Comparison of ENCODE assay signal across 11 cellular contexts in the genomic region with DNA sequence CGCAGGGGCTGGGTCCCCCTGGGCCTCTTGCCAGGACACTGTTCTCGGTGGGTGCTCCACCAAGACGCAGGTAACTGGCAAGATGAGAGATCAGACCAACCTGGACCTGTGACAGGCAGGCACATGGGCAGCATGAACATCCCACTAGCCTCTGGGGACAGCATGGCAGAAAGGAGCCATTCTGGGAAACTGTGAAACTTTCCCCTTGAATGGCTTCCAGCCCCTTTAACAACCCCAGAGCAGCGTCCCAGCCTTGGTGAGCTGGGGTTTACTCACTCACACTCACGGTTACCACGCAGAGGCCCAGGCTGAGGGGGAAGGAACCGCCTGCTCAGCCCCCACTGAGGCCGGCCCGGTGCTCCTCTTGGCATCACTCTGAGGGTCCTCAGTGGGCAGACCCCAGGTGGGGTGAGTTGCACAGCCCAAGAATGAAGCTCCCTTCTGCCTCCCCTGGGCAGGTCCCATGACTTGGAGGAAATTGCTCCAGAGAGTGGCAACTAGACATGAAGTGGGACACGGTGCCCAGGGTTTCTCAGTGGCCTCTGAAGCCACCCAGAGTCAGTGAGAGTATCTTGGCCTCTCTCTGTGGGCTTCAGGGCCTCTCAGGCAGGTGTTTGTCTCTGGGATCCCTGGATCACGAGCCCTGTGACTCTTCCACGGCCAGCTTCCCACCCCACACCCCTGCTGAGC. TPM values are rescaled to one million over a fixed set of nuclear protein-coding genes. Genes with fewer than 3 reads are reported as not detected.
DNase-seq lines count a peak whose midpoint lies in the region; ATAC-seq, FAIRE-seq and TF ChIP-seq lines count a peak whose summit lies in the region.
"Had no signal": no experiment of that assay in that cellular context is flagged by ENCODE, and none has a peak within 500 bp of the region (broad histone marks: within the 10 kb centered on the region; RNA-seq: fewer than 3 reads in every experiment).

No MANE protein-coding gene starts in this region.

- peak; percentile 39 for ATAC-seq in HG02938 (IDR thresholded peaks at IDR 0.05; ENCODE audit: unreplicated experiment)
- peak; percentile 28 to 42 (median 30) for ATAC-seq in T-cell (replicated peaks in 1 of 4)

- POLR2A ChIA-PET in T-cell (lab: Charles Lee), result interaction anchor here in 1 of 2 donors (0.6 kb wide), 1 partner anchor 316 kb away, joined by 3 read pairs; no protein-coding TSS in a partner anchor
- POLR2A ChIA-PET in CD4-positive, alpha-beta memory T cell (lab: Charles Lee; ENCODE audit: partially characterized antibody), result interaction anchor here (1.0 to 2.1 kb wide), 5 partner anchors 8 to 44 kb away, joined by 3 to 7 read pairs (median 4); partner anchors contain the start of gene SRP14

- no peak overlapping the region for H3K4me3 Mint-ChIP-seq in activated naive CD4-positive, alpha-beta T cell treated with anti-CD3 and anti-CD28 coated beads for 36 hours
- peak overlapping the region in 1 of 3 donors; percentile 73 for H3K4me3 Mint-ChIP-seq in T-cell
- H3K4me3 Mint-ChIP-seq in stimulated activated naive CD8-positive, alpha-beta T cell treated with anti-CD3 and anti-CD28 coated beads, Interleukin-15, Interleukin-2, amounts not matched to agents 100 ng/mL and 50 ng/mL, for 24 hours, result peak overlapping the region; percentile 40
- H3K4me3 Mint-ChIP-seq in CD4-positive, alpha-beta memory T cell, result peak overlapping the region in 2 of 8 donors; percentile 65 to 80

- H3K4me1 Mint-ChIP-seq in activated naive CD4-positive, alpha-beta T cell treated with anti-CD3 and anti-CD28 coated beads for 36 hours (ENCODE audit: low read depth), result peaks cover 61% of the 10 kb centered on the region
- H3K4me1 Mint-ChIP-seq in T-cell, result peaks cover 73 to 80% (median 75%) of the 10 kb centered on the region in 3 donors
- H3K4me1 Mint-ChIP-seq in stimulated activated naive CD8-positive, alpha-beta T cell treated with anti-CD3 and anti-CD28 coated beads, Interleukin-15, Interleukin-2, amounts not matched to agents 100 ng/mL and 50 ng/mL, for 24 hours (ENCODE audit: low read depth), result peaks cover 83% of the 10 kb centered on the region
- peaks cover 28 to 64% (median 42%) of the 10 kb centered on the region in 4 donors for H3K4me1 Mint-ChIP-seq in CD4-positive, alpha-beta memory T cell

- no peak overlapping the region for H3K27ac ChIP-seq in CD4-positive, alpha-beta memory T cell (ENCODE audit: low read depth, low read length)
- no peak overlapping the region for H3K27ac ChIP-seq in kidney (ENCODE audit: low read depth in 2 of 2, low read length in 2 of 2)
- H3K27ac ChIP-seq: SJSA1 had no signal

- H3K27me3 Mint-ChIP-seq in activated naive CD4-positive, alpha-beta T cell treated with anti-CD3 and anti-CD28 coated beads for 36 hours (ENCODE audit: low read depth), result no peaks in the 10 kb centered on the region
- no peaks in the 10 kb centered on the region for H3K27me3 Mint-ChIP-seq in T-cell
- no peaks in the 10 kb centered on the region for H3K27me3 Mint-ChIP-seq in stimulated activated naive CD8-positive, alpha-beta T cell treated with anti-CD3 and anti-CD28 coated beads, Interleukin-15, Interleukin-2, amounts not matched to agents 100 ng/mL and 50 ng/mL, for 24 hours
- no peaks in the 10 kb centered on the region for H3K27me3 Mint-ChIP-seq in CD4-positive, alpha-beta memory T cell
- H3K27me3 Mint-ChIP-seq: progenitor cell of endocrine pancreas had no signal

- H3K4me1 ChIP-seq in CD4-positive, alpha-beta memory T cell (ENCODE audit: insufficient read depth, low read length), result peaks cover 48% of the 10 kb centered on the region
- H3K4me1 ChIP-seq in kidney (ENCODE audit: control insufficient read depth in 1 of 2, insufficient read depth in 1 of 2, low read depth in 1 of 2, low read length in 2 of 2), result peaks cover 8 to 14% of the 10 kb centered on the region in 2 donors

- H3K9ac ChIP-seq in kidney (ENCODE audit: low read length in 2 of 2), result no peak overlapping the region

- FAIRE-seq in kidney (lab: Jason Lieb, UNC), result no peak
- FAIRE-seq: endometrium had no signal

- no peaks in the 10 kb centered on the region for H3K36me3 Mint-ChIP-seq in activated naive CD4-positive, alpha-beta T cell treated with anti-CD3 and anti-CD28 coated beads for 36 hours (ENCODE audit: low read depth)
- peaks cover 5% of the 10 kb centered on the region for H3K36me3 Mint-ChIP-seq in T-cell
- peaks cover 8% of the 10 kb centered on the region for H3K36me3 Mint-ChIP-seq in stimulated activated naive CD8-positive, alpha-beta T cell treated with anti-CD3 and anti-CD28 coated beads, Interleukin-15, Interleukin-2, amounts not matched to agents 100 ng/mL and 50 ng/mL, for 24 hours (ENCODE audit: low read depth)
- peaks cover 1 to 10% of the 10 kb centered on the region in 2 donors for H3K36me3 Mint-ChIP-seq in CD4-positive, alpha-beta memory T cell

- no peak for TF ChIP-seq CTCF in kidney (IDR thresholded peaks at IDR 0.05; ENCODE audit: borderline replicate concordance, extremely low read depth, insufficient read depth)

- no peaks in the 10 kb centered on the region for H3K9me3 ChIP-seq in CD4-positive, alpha-beta memory T cell (ENCODE audit: control insufficient read depth in 1 of 2, low read length in 2 of 2)
- H3K9me3 ChIP-seq in kidney (ENCODE audit: control insufficient read depth in 1 of 2, low read length in 2 of 2), result no peaks in the 10 kb centered on the region
- H3K9me3 ChIP-seq: SJSA1 had no signal

- peak overlapping the region; percentile 54 for H3K27ac Mint-ChIP-seq in activated naive CD4-positive, alpha-beta T cell treated with anti-CD3 and anti-CD28 coated beads for 36 hours
- peak overlapping the region; percentile 92 to 96 for H3K27ac Mint-ChIP-seq in T-cell
- H3K27ac Mint-ChIP-seq in stimulated activated naive CD8-positive, alpha-beta T cell treated with anti-CD3 and anti-CD28 coated beads, Interleukin-15, Interleukin-2, amounts not matched to agents 100 ng/mL and 50 ng/mL, for 24 hours, result peak overlapping the region; percentile 87
- peak overlapping the region in 1 of 7 donors; percentile 0 for H3K27ac Mint-ChIP-seq in CD4-positive, alpha-beta memory T cell

- no peak overlapping the region for H3K4me3 ChIP-seq in CD4-positive, alpha-beta memory T cell (ENCODE audit: low read length in 2 of 2)
- H3K4me3 ChIP-seq in kidney (ENCODE audit: low read length in 2 of 2), result no peak overlapping the region
- H3K4me3 ChIP-seq: SJSA1 had no signal

- H3K9me3 Mint-ChIP-seq in activated naive CD4-positive, alpha-beta T cell treated with anti-CD3 and anti-CD28 coated beads for 36 hours, result no peaks in the 10 kb centered on the region
- H3K9me3 Mint-ChIP-seq in T-cell, result no peaks in the 10 kb centered on the region
- no peaks in the 10 kb centered on the region for H3K9me3 Mint-ChIP-seq in stimulated activated naive CD8-positive, alpha-beta T cell treated with anti-CD3 and anti-CD28 coated beads, Interleukin-15, Interleukin-2, amounts not matched to agents 100 ng/mL and 50 ng/mL, for 24 hours
- no peaks in the 10 kb centered on the region for H3K9me3 Mint-ChIP-seq in CD4-positive, alpha-beta memory T cell

- CTCF ChIA-PET in activated naive CD4-positive, alpha-beta T cell treated with anti-CD3 and anti-CD28 coated beads for 36 hours (lab: Charles Lee), result interaction anchor here (0.5 to 3.7 kb wide), 5 partner anchors 9 to 389 kb away, joined by 3 to 25 read pairs (median 5); no protein-coding TSS in a partner anchor
- CTCF ChIA-PET in T-cell (lab: Charles Lee), result interaction anchor here (1.0 to 1.1 kb wide), 2 partner anchors 9 to 163 kb away, joined by 3 to 6 read pairs; no protein-coding TSS in a partner anchor
- CTCF ChIA-PET in CD4-positive, alpha-beta memory T cell (lab: Charles Lee; ENCODE audit: partially characterized antibody), result interaction anchor here (1.0 to 3.1 kb wide), 4 partner anchors 8 to 283 kb away, joined by 3 to 23 read pairs (median 8); no protein-coding TSS in a partner anchor

- peak; percentile 56 for DNase-seq in activated naive CD4-positive, alpha-beta T cell treated with anti-CD3 and anti-CD28 coated beads for 36 hours
- no peak for DNase-seq in activated naive CD4-positive, alpha-beta T cell treated with anti-CD3 and anti-CD28 coated beads, Interleukin-2, amount 50 U/mL, for 16 hours
- no peak for DNase-seq in T-cell
- no peak for DNase-seq in CD4-positive, alpha-beta memory T cell
- DNase-seq in DMS 273 (lab: John Stamatoyannopoulos, UW; ENCODE audit: unreplicated experiment), result no peak
- no peak for DNase-seq in kidney

- intact Hi-C loops in activated naive CD4-positive, alpha-beta T cell treated with anti-CD3 and anti-CD28 coated beads for 36 hours (cut with micrococcal nuclease), result no loop called here
- intact Hi-C loops in CD4-positive, alpha-beta memory T cell (cut with micrococcal nuclease), result no loop called here
- intact Hi-C loops in kidney (cut with DNase I), result no loop called here

- no peaks in the 10 kb centered on the region for H3K27me3 ChIP-seq in CD4-positive, alpha-beta memory T cell (ENCODE audit: insufficient read depth, low read length)
- H3K27me3 ChIP-seq: SJSA1 had no signal

- no peaks in the 10 kb centered on the region for H3K36me3 ChIP-seq in CD4-positive, alpha-beta memory T cell (ENCODE audit: insufficient read depth, low read length)
- H3K36me3 ChIP-seq in kidney (ENCODE audit: control insufficient read depth in 1 of 2, insufficient read depth in 2 of 2, low read length in 2 of 2), result no peaks in the 10 kb centered on the region
- H3K36me3 ChIP-seq: SJSA1 had no signal

RNA-seq across cellular contexts. Expression of gene SRP14, which starts 15.2 kb away (rescaled TPM):
- 100 to 1,000 TPM; 185 to 198 TPM for total RNA-seq in activated naive CD4-positive, alpha-beta T cell treated with anti-CD3 and anti-CD28 coated beads for 36 hours
- total RNA-seq in T-cell, result 100 to 1,000 TPM; 115 to 128 (median 119) TPM
- 100 to 1,000 TPM; 118 to 120 TPM for total RNA-seq in CD4-positive, alpha-beta memory T cell
- polyA plus RNA-seq in CD4-positive, alpha-beta memory T cell, result 1,000 to 10,000 TPM in 1 of 2 donors, 100 to 1,000 TPM in 1; 773 to 1,035 TPM
- 190 TPM for total RNA-seq in kidney
- polyA plus RNA-seq in kidney (ENCODE audit: insufficient read depth, low read depth, low replicate concordance), result 867 TPM

RNA-seq across cellular contexts. Expression of gene BMF, which starts 54.5 kb away (rescaled TPM):
- 10 to 100 TPM in 1 of 2 experiments, 1 to 10 TPM in 1; 9.4 to 10.3 TPM for total RNA-seq in activated naive CD4-positive, alpha-beta T cell treated with anti-CD3 and anti-CD28 coated beads for 36 hours
- 10 to 100 TPM in 3 of 5 donors, 1 to 10 TPM in 2; 6.6 to 46.7 (median 42.4) TPM for total RNA-seq in T-cell
- total RNA-seq in CD4-positive, alpha-beta memory T cell, result 10 to 100 TPM; 13.3 to 13.7 TPM
- polyA plus RNA-seq in CD4-positive, alpha-beta memory T cell, result under 1 TPM; 0.55 to 0.99 TPM
- 19.7 TPM for total RNA-seq in kidney
- 3.6 TPM for polyA plus RNA-seq in kidney (ENCODE audit: insufficient read depth, low read depth, low replicate concordance)
